ENCODE assay signal across 4 cellular contexts in genomic region chr6:125804866-125805425, GRCh38. TPM values are rescaled to one million over a fixed set of nuclear protein-coding genes. Genes with fewer than 3 reads are reported as not detected.
"Had no signal": no experiment of that assay in that cellular context is flagged by ENCODE, and none has a peak within 500 bp of the region (broad histone marks: within the 10 kb centered on the region; RNA-seq: fewer than 3 reads in every experiment).

No MANE protein-coding gene starts in this region.

RNA-seq across cellular contexts. Expression of gene HEY2, which starts 55.5 kb away (rescaled TPM):
- total RNA-seq: activated CD8-positive, alpha-beta T cell treated with anti-CD3 and anti-CD28 coated beads for 36 hours; bronchial epithelial cell; epithelial cell of proximal tubule; T-helper 2 cell treated with Interferon-gamma antibody and Interleukin-4, amounts not matched to agents 100 ng/mL and 5 ng/mL, for 36 hours had no signal
